8 cellular contexts compared by ENCODE assay signal in genomic region chr14:63727736-63728728, GRCh38. TPM values are rescaled to one million over a fixed set of nuclear protein-coding genes. Genes with fewer than 3 reads are reported as not detected.
A peak's percentile ranks its signal among the peaks of the same experiment; 100 is the strongest.
DNase-seq lines count a peak whose midpoint lies in the region; ATAC-seq lines count a peak whose summit lies in the region.

Gene SGPP1, minus strand, starts transcription at chr14:63728065. Its CDS starts 121 bp downstream, at chr14:63727944.

- H2BK15ac ChIP-seq in mesenchymal stem cell (ENCODE audit: low read depth, poor library complexity, severe bottlenecking), result peak within 1 kb of the TSS; percentile 90

- ATAC-seq in GM19043 (IDR thresholded peaks at IDR 0.05; ENCODE audit: low read depth, unreplicated experiment), result peak; percentile 66
- ATAC-seq in HG03342 (IDR thresholded peaks at IDR 0.05; ENCODE audit: unreplicated experiment), result peak; percentile 70
- ATAC-seq in effector memory CD8-positive, alpha-beta T cell (replicated peaks), result peak; percentile 91

- peak within 1 kb of the TSS; percentile 84 to 96 for H3K18ac ChIP-seq in mesenchymal stem cell (ENCODE audit: low read depth in 1 of 2, low read length in 2 of 2)

- POLR2A ChIA-PET in activated CD8-positive, alpha-beta memory T cell treated with anti-CD3 and anti-CD28 coated beads for 36 hours (lab: Charles Lee), result interaction anchor here (0.9 kb wide), 1 partner anchor 87 kb away, joined by 7 read pairs; no protein-coding TSS in a partner anchor

- H3K79me1 ChIP-seq in mesenchymal stem cell (replicated peaks; ENCODE audit: low read length, poor library complexity, severe bottlenecking), result peaks cover 4% of the 10 kb centered on the region

- no peaks in the 10 kb centered on the region for H3K9me3 Mint-ChIP-seq in effector memory CD8-positive, alpha-beta T cell

- H3K4ac ChIP-seq in mesenchymal stem cell (ENCODE audit: low read depth in 1 of 2, low read length in 2 of 2), result peak within 1 kb of the TSS; percentile 87 to 92

- H2BK12ac ChIP-seq in mesenchymal stem cell (ENCODE audit: low read length in 2 of 2), result peak within 1 kb of the TSS; percentile 45 to 97

- H3K27me3 ChIP-seq in mesenchymal stem cell (ENCODE audit: control insufficient read depth in 1 of 2, insufficient read depth in 1 of 2, low read length in 2 of 2), result no peaks in the 10 kb centered on the region

- H2BK120ac ChIP-seq in mesenchymal stem cell (ENCODE audit: low read depth, low read length), result peak within 1 kb of the TSS; percentile 89

- peak within 1 kb of the TSS; percentile 86 for H3K4me2 ChIP-seq in mesenchymal stem cell (ENCODE audit: low read length, poor library complexity, severe bottlenecking)

- no peaks in the 10 kb centered on the region for H3K27me3 Mint-ChIP-seq in effector memory CD8-positive, alpha-beta T cell

- 2% methylated on average over 81 of the region's 88 CpGs for WGBS in mesenchymal stem cell

- no peaks in the 10 kb centered on the region for H3K36me3 ChIP-seq in mesenchymal stem cell (ENCODE audit: control insufficient read depth in 1 of 2, insufficient read depth in 2 of 2, low read depth in 1 of 2, low read length in 2 of 2)

- CTCF ChIA-PET in activated CD8-positive, alpha-beta memory T cell treated with anti-CD3 and anti-CD28 coated beads for 36 hours (lab: Charles Lee), result interaction anchor here (1.0 to 1.7 kb wide), 2 partner anchors 32 to 42 kb away, joined by 3 to 4 read pairs; no protein-coding TSS in a partner anchor

- H2AK5ac ChIP-seq in mesenchymal stem cell (ENCODE audit: low read length, severe bottlenecking), result no peak within 1 kb of the TSS

- H3K27ac ChIP-seq in mesenchymal stem cell (ENCODE audit: low read length, poor library complexity, severe bottlenecking), result no peak within 1 kb of the TSS

- H3K4me1 Mint-ChIP-seq in effector memory CD8-positive, alpha-beta T cell (ENCODE audit: low read depth in 2 of 2), result peaks cover 31 to 34% of the 10 kb centered on the region in 2 donors

- H3K23ac ChIP-seq in mesenchymal stem cell (ENCODE audit: low read length in 2 of 2), result peak within 1 kb of the TSS in 1 of 2 experiments; percentile 61

- peak within 1 kb of the TSS in 1 of 2 experiments; percentile 92 for H3K14ac ChIP-seq in mesenchymal stem cell (ENCODE audit: low read length in 2 of 2)

- peak within 1 kb of the TSS; percentile 92 for H3K9ac ChIP-seq in mesenchymal stem cell (ENCODE audit: low read length)

- peak within 1 kb of the TSS; percentile 93 to 96 for H3K4me3 ChIP-seq in mesenchymal stem cell (ENCODE audit: insufficient read depth in 1 of 2, low read depth in 1 of 2, low read length in 2 of 2)

- peak within 1 kb of the TSS; percentile 75 for H2BK5ac ChIP-seq in mesenchymal stem cell (ENCODE audit: low read depth, low read length, poor library complexity, severe bottlenecking)

- H3K27ac Mint-ChIP-seq in effector memory CD8-positive, alpha-beta T cell, result peak within 1 kb of the TSS; percentile 92 to 95

- H4K91ac ChIP-seq in mesenchymal stem cell (ENCODE audit: low read length), result peak within 1 kb of the TSS; percentile 89

- H3K36me3 Mint-ChIP-seq in effector memory CD8-positive, alpha-beta T cell (ENCODE audit: insufficient read depth), result peaks cover 6% of the 10 kb centered on the region

- DNase-seq in C1 segment of cervical spinal cord (lab: John Stamatoyannopoulos, UW), result peak in 13 of 14 donors; percentile 16 to 88 (median 63)
- peak; percentile 42 for DNase-seq in NCI-H748 treated with DMSO at 0.1 percent for 48 hours (lab: John Stamatoyannopoulos, UW)
- DNase-seq in effector memory CD8-positive, alpha-beta T cell, result peak; percentile 75 to 80 (median 78)
- DNase-seq in mesenchymal stem cell, result peak; percentile 74
- DNase-seq in stimulated activated CD8-positive, alpha-beta memory T cell treated with anti-CD3 and anti-CD28 coated beads, Interleukin-12 subunit alpha, Interleukin-12 subunit beta, amount 100 ng/mL, for 4 hours (ENCODE audit: low read depth), result peak; percentile 67

- H3K4me3 Mint-ChIP-seq in effector memory CD8-positive, alpha-beta T cell, result peak within 1 kb of the TSS; percentile 98 to 100

- no peaks in the 10 kb centered on the region for H3K4me1 ChIP-seq in mesenchymal stem cell (ENCODE audit: control insufficient read depth, insufficient read depth, low read depth, low read length)

- H2AFZ ChIP-seq in mesenchymal stem cell (ENCODE audit: low read depth, low read length), result peak within 1 kb of the TSS; percentile 87

- H3K9me3 ChIP-seq in mesenchymal stem cell (ENCODE audit: control insufficient read depth, low read length), result no peaks in the 10 kb centered on the region

- peak within 1 kb of the TSS; percentile 93 for H4K8ac ChIP-seq in mesenchymal stem cell (ENCODE audit: low read length)

RNA-seq across cellular contexts. Expression of gene SGPP1, which starts in this region (rescaled TPM):
- total RNA-seq in activated CD8-positive, alpha-beta memory T cell treated with anti-CD3 and anti-CD28 coated beads for 36 hours, result 10 to 100 TPM; 12.8 to 13.6 TPM
- polyA plus RNA-seq in mesenchymal stem cell (2013, experiment 1 of 2), result 18.8 TPM
- 21.8 TPM for polyA plus RNA-seq in mesenchymal stem cell (2013, experiment 2 of 2)
